19 cellular contexts compared by ENCODE assay signal in the genomic region with DNA sequence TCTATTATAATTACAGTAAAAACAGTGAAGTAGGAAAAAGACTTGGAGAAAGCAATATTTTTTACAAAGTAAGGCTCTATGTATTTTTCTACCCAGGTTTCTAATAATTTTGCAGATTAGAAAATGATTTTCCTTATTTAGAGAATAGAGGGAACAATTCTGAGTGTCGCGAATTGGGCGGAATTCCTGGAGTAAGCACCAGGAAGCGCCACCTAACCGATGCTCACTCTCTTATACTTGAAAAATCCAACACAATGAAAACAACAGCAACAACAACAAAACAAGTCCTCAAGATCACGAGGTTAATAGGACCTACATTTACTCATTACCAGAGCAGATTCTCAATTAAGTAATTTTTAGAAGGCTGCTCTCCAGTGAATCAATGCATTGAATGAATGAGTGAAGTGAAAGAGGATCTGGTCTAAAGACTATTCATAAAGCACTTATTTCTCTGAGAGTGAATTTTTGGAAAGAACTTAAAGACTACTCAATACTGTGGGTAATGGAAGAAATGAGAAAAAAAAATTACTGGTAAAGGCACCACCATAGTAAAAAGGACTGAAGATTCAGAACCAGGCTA.
DNase-seq lines count a peak whose midpoint lies in the region; ATAC-seq, FAIRE-seq and TF ChIP-seq lines count a peak whose summit lies in the region.
"Had no signal": no experiment of that assay in that cellular context is flagged by ENCODE, and none has a peak within 500 bp of the region (broad histone marks: within the 10 kb centered on the region; RNA-seq: fewer than 3 reads in every experiment).

No MANE protein-coding gene starts in this region.

- no peak for TF ChIP-seq CTCF in cardiac muscle cell (IDR thresholded peaks at IDR 0.05; ENCODE audit: low read depth, low read length)
- no peak for TF ChIP-seq CTCF in right atrium auricular region (IDR thresholded peaks at IDR 0.05)
- TF ChIP-seq CTCF in brain (conservative IDR thresholded peaks at IDR 0.05): no peak
- TF ChIP-seq CTCF in mesothelial cell of epicardium (IDR thresholded peaks at IDR 0.05; ENCODE audit: unreplicated experiment): no peak

- H3K4me3 ChIP-seq in cardiac muscle cell: no peak overlapping the region
- no peak overlapping the region for H3K4me3 ChIP-seq in right atrium auricular region
- H3K4me3 ChIP-seq: A549, BLaER1, GM23248 had no signal

- FAIRE-seq in GM12891 (lab: Jason Lieb, UNC): no peak
- FAIRE-seq: A549, GM19239 had no signal

- no peak for ATAC-seq in HG03039 (IDR thresholded peaks at IDR 0.05; ENCODE audit: unreplicated experiment)
- ATAC-seq: A549 had no signal

- TF ChIP-seq POLR2A in GM12891 (IDR thresholded peaks at IDR 0.05; ENCODE audit: low read depth, low read length): no peak

- H3K4me3 Mint-ChIP-seq in brain (no peak overlapping the region), mesothelial cell of epicardium (no peak overlapping the region)
- H3K4me3 Mint-ChIP-seq: CD14-positive monocyte; CD4-positive, alpha-beta memory T cell had no signal

- H3K4me1 ChIP-seq in cardiac muscle cell (ENCODE audit: low read depth): peaks cover 98% of the 10 kb centered on the region
- H3K4me1 ChIP-seq in right atrium auricular region: peaks cover 0 to 3% of the 10 kb centered on the region in 2 donors
- H3K4me1 ChIP-seq: A549, BLaER1 had no signal

- DNase-seq in cardiac muscle cell (ENCODE audit: low read depth in 1 of 2, low spot score in 1 of 2): no peak
- no peak for DNase-seq in right atrium auricular region (ENCODE audit: low spot score)
- DNase-seq in mesothelial cell of epicardium (ENCODE audit: low spot score in 2 of 2, unreplicated experiment in 2 of 2): no peak
- DNase-seq in GM12891 (ENCODE audit: insufficient read length, low spot score): no peak
- DNase-seq in COLO829 (ENCODE audit: low spot score): no peak
- DNase-seq: AML-193; Calu3; CD4-positive, alpha-beta memory T cell; DMS79 treated with DMSO at 0.1 percent for 48 hours; GF-D8; GM23248; H7 had no signal

- H3K27me3 Mint-ChIP-seq in brain (no peaks in the 10 kb centered on the region), mesothelial cell of epicardium (ENCODE audit: low read depth) (no peaks in the 10 kb centered on the region)
- H3K27me3 Mint-ChIP-seq: CD4-positive, alpha-beta memory T cell had no signal

- peaks cover 86% of the 10 kb centered on the region for H3K4me1 Mint-ChIP-seq in brain
- peaks cover 69% of the 10 kb centered on the region for H3K4me1 Mint-ChIP-seq in mesothelial cell of epicardium
- H3K4me1 Mint-ChIP-seq: CD14-positive monocyte; CD4-positive, alpha-beta memory T cell had no signal

- H3K27ac Mint-ChIP-seq in brain (peak overlapping the region in 3 of 5 experiments; percentile 66 to 91 (median 81)), mesothelial cell of epicardium (peak overlapping the region; percentile 77)
- H3K27ac Mint-ChIP-seq: CD14-positive monocyte; CD4-positive, alpha-beta memory T cell had no signal

- no peaks in the 10 kb centered on the region for H3K9me3 ChIP-seq in cardiac muscle cell (ENCODE audit: low read depth)
- no peaks in the 10 kb centered on the region for H3K9me3 ChIP-seq in right atrium auricular region
- H3K9me3 ChIP-seq: A549, BLaER1 had no signal

- H3K36me3 ChIP-seq in cardiac muscle cell (peaks cover 21% of the 10 kb centered on the region), right atrium auricular region (no peaks in the 10 kb centered on the region)
- H3K36me3 ChIP-seq: BLaER1 had no signal

- H3K27me3 ChIP-seq in cardiac muscle cell: no peaks in the 10 kb centered on the region
- no peaks in the 10 kb centered on the region for H3K27me3 ChIP-seq in right atrium auricular region
- H3K27me3 ChIP-seq: BLaER1 had no signal

- H3K27ac ChIP-seq in cardiac muscle cell: peak overlapping the region; percentile 52
- no peak overlapping the region for H3K27ac ChIP-seq in right atrium auricular region
- H3K27ac ChIP-seq: 22Rv1, A549, BLaER1, GM23248 had no signal

- H3K9me3 Mint-ChIP-seq in brain (no peaks in the 10 kb centered on the region), mesothelial cell of epicardium (no peaks in the 10 kb centered on the region)

- H3K36me3 Mint-ChIP-seq in brain (peaks cover 81% of the 10 kb centered on the region), mesothelial cell of epicardium (peaks cover 48% of the 10 kb centered on the region)
- H3K36me3 Mint-ChIP-seq: CD14-positive monocyte; CD4-positive, alpha-beta memory T cell had no signal

TF ChIP-seq in GM12891, 5 proteins besides CTCF, POLR2A, EP300 and RAD21:
- TF ChIP-seq POU2F2 (IDR thresholded peaks at IDR 0.05; ENCODE audit: low read depth, low read length): no peak
- no peak for TF ChIP-seq PAX5 (IDR thresholded peaks at IDR 0.05; ENCODE audit: insufficient read depth, low read length, severe bottlenecking)
- no peak for TF ChIP-seq SPI1 (IDR thresholded peaks at IDR 0.05; ENCODE audit: low read depth, low read length)
- no peak for TF ChIP-seq TAF1 (IDR thresholded peaks at IDR 0.05; ENCODE audit: low read depth, low read length)
- TF ChIP-seq POLR2AphosphoS5 (IDR thresholded peaks at IDR 0.05; ENCODE audit: low read depth, low read length): no peak
